In genomic region chr15:50183112-50183794, GRCh38 we compare ENCODE assay signal across 8 cellular contexts. TPM values are rescaled to one million over a fixed set of nuclear protein-coding genes. Genes with fewer than 3 reads are reported as not detected.
A peak's percentile ranks its signal among the peaks of the same experiment; 100 is the strongest.
DNase-seq lines count a peak whose midpoint lies in the region; ATAC-seq and TF ChIP-seq lines count a peak whose summit lies in the region.

No MANE protein-coding gene starts in this region.

- H3K4me1 ChIP-seq in Peyer's patch: peaks cover 0 to 19% (median 6%) of the 10 kb centered on the region in 4 donors
- H3K4me1 ChIP-seq in suprapubic skin: peaks cover 14% of the 10 kb centered on the region

- H3K27me3 ChIP-seq in Peyer's patch (no peaks in the 10 kb centered on the region), suprapubic skin (peaks cover 35% of the 10 kb centered on the region)

- H3K9me3 ChIP-seq in Peyer's patch (no peaks in the 10 kb centered on the region), suprapubic skin (no peaks in the 10 kb centered on the region)

- TF ChIP-seq EP300 in suprapubic skin (IDR thresholded peaks at IDR 0.05): no peak

- ATAC-seq in HG03457 (IDR thresholded peaks at IDR 0.05; ENCODE audit: unreplicated experiment): no peak

- peak overlapping the region in 2 of 4 donors; percentile 50 to 72 for H3K27ac ChIP-seq in Peyer's patch
- no peak overlapping the region for H3K27ac ChIP-seq in suprapubic skin

- TF ChIP-seq POLR2A in Peyer's patch (IDR thresholded peaks at IDR 0.05): no peak
- no peak for TF ChIP-seq POLR2A in suprapubic skin (IDR thresholded peaks at IDR 0.05)

- peak overlapping the region; percentile 50 to 82 (median 68) for H3K4me3 ChIP-seq in Peyer's patch
- H3K4me3 ChIP-seq in iPS-11a (ENCODE audit: low read depth, low read length): peak overlapping the region; percentile 61
- H3K4me3 ChIP-seq in suprapubic skin: peak overlapping the region; percentile 66

- 83% methylated on average over 2 of the region's 2 CpGs for WGBS in suprapubic skin

- H3K36me3 ChIP-seq in Peyer's patch: no peaks in the 10 kb centered on the region
- no peaks in the 10 kb centered on the region for H3K36me3 ChIP-seq in suprapubic skin

- no peak for TF ChIP-seq CTCF in Peyer's patch (IDR thresholded peaks at IDR 0.05)
- no peak for TF ChIP-seq CTCF in suprapubic skin (IDR thresholded peaks at IDR 0.05)

- DNase-seq in activated naive CD4-positive, alpha-beta T cell treated with Interleukin-2 at 50 U/mL for 16 hours: peak; percentile 11
- DNase-seq in activated naive CD4-positive, alpha-beta T cell (lab: John Stamatoyannopoulos, UW): no peak
- DNase-seq in Peyer's patch: no peak
- no peak for DNase-seq in suprapubic skin (ENCODE audit: low spot score in 2 of 2)
- no peak for DNase-seq in NCI-H187 treated with DMSO at 0.1 percent for 48 hours (lab: John Stamatoyannopoulos, UW)
- DNase-seq in ecto neural progenitor cell (ENCODE audit: low spot score): no peak

RNA-seq across cellular contexts. Expression of gene SLC27A2, which starts 1.3 kb away (rescaled TPM):
- 10 to 100 TPM in 3 of 4 donors, 1 to 10 TPM in 1; 8.3 to 47.9 (median 32.3) TPM for total RNA-seq in Peyer's patch
- 10 to 100 TPM in 1 of 4 donors, 1 to 10 TPM in 2, under 1 TPM in 1; 0.72 to 10.2 (median 5.9) TPM for total RNA-seq in suprapubic skin
